12 cellular contexts compared by ENCODE assay signal in genomic region chr7:100044719-100045118, GRCh38. TPM values are rescaled to one million over a fixed set of nuclear protein-coding genes. Genes with fewer than 3 reads are reported as not detected.
DNase-seq lines count a peak whose midpoint lies in the region; ATAC-seq and TF ChIP-seq lines count a peak whose summit lies in the region.
"Had no signal": no experiment of that assay in that cellular context is flagged by ENCODE, and none has a peak within 500 bp of the region (broad histone marks: within the 10 kb centered on the region; RNA-seq: fewer than 3 reads in every experiment).

No MANE protein-coding gene starts in this region.

- H3F3A ChIP-seq in OCI-LY1 (ENCODE audit: insufficient read depth, low read length) = 0 out of 2 replicates have a peak, but pooled peaks cover 1% of the 10 kb centered on the region

- H3K9me3 ChIP-seq in breast epithelium = no peaks in the 10 kb centered on the region
- peaks cover 5% of the 10 kb centered on the region; the same call in 1 of the 2 replicates for H3K9me3 ChIP-seq in OCI-LY1 (ENCODE audit: low read length)
- no peaks in the 10 kb centered on the region for H3K9me3 ChIP-seq in vagina
- no peaks in the 10 kb centered on the region for H3K9me3 ChIP-seq in MG63
- H3K9me3 ChIP-seq: right atrium auricular region had no signal

- DNase-seq in MCF 10A (ENCODE audit: unreplicated experiment) = peak; percentile 54
- DNase-seq in breast epithelium (ENCODE audit: low spot score in 2 of 2) = no peak
- DNase-seq in erythroblast (lab: John Stamatoyannopoulos, UW) = peak; percentile 9 to 14
- peak; percentile 52 for DNase-seq in ureter (ENCODE audit: low spot score)
- DNase-seq in vagina (ENCODE audit: extremely low spot score in 2 of 2) = no peak
- no peak for DNase-seq in omental fat pad (ENCODE audit: low spot score)
- DNase-seq in MG63 = no peak
- DNase-seq: activated CD4-positive, alpha-beta T cell treated with anti-CD3 and anti-CD28 coated beads for 48 hours; CD8-positive, alpha-beta T cell; NCI-H510A treated with DMSO at 0.1 percent for 48 hours had no signal

- H3K79me2 ChIP-seq in OCI-LY1 (ENCODE audit: insufficient read depth, low read length) = no peaks in the 10 kb centered on the region

- CTCF ChIA-PET in MCF 10A (lab: Yijun Ruan, JAX) = interaction anchor here (0.7 to 1.2 kb wide), 2 partner anchors 12 to 42 kb away, joined by 3 to 5 read pairs; no protein-coding TSS in a partner anchor

- no peak overlapping the region for H3K4me3 Mint-ChIP-seq in MCF 10A (ENCODE audit: unreplicated experiment)
- H3K4me3 Mint-ChIP-seq: CD8-positive, alpha-beta T cell had no signal

- H3K9ac ChIP-seq in OCI-LY1 (ENCODE audit: low read length) = no peak overlapping the region

- TF ChIP-seq POLR2A in breast epithelium (IDR thresholded peaks at IDR 0.05) (no peak), erythroblast (IDR thresholded peaks at IDR 0.05; ENCODE audit: low read length) (no peak), vagina (IDR thresholded peaks at IDR 0.05) (no peak)

- peaks cover 5% of the 10 kb centered on the region for H3K4me1 Mint-ChIP-seq in MCF 10A (ENCODE audit: insufficient read depth, unreplicated experiment)

- no TSS peak for BruUV-seq in MCF 10A (replicated peaks; lab: Mats Ljungman, UMichigan)

- H3K9me3 Mint-ChIP-seq in MCF 10A (ENCODE audit: unreplicated experiment) = no peaks in the 10 kb centered on the region
- H3K9me3 Mint-ChIP-seq: CD8-positive, alpha-beta T cell had no signal

- H3K27me3 ChIP-seq in breast epithelium (no peaks in the 10 kb centered on the region), OCI-LY1 (ENCODE audit: insufficient read depth, low read length) (no peaks in the 10 kb centered on the region), vagina (no peaks in the 10 kb centered on the region), MG63 (no peaks in the 10 kb centered on the region)
- H3K27me3 ChIP-seq: right atrium auricular region had no signal

- no peak overlapping the region for H2AFZ ChIP-seq in OCI-LY1 (ENCODE audit: low read length)

- H3K27me3 Mint-ChIP-seq in MCF 10A (ENCODE audit: insufficient read depth, unreplicated experiment) = no peaks in the 10 kb centered on the region

- H3K27ac ChIP-seq in breast epithelium (no peak overlapping the region), OCI-LY1 (ENCODE audit: low read depth, low read length, poor library complexity, severe bottlenecking) (no peak overlapping the region), vagina (no peak overlapping the region)
- H3K27ac ChIP-seq: right atrium auricular region had no signal

- POLR2A ChIA-PET in MCF 10A (lab: Yijun Ruan, JAX) = interaction anchor here (0.6 to 1.1 kb wide), 4 partner anchors 9 to 73 kb away, joined by 3 to 5 read pairs (median 4); partner anchors contain the start of gene ZKSCAN1

- H3K4me3 ChIP-seq in breast epithelium (no peak overlapping the region), OCI-LY1 (ENCODE audit: low read depth, low read length, poor library complexity, severe bottlenecking) (peak overlapping the region; percentile 24), vagina (no peak overlapping the region), MG63 (no peak overlapping the region)
- H3K4me3 ChIP-seq: right atrium auricular region had no signal

- intact Hi-C loops in MCF 10A (cut with micrococcal nuclease) (no loop called here), breast epithelium (cut with DNase I; ENCODE audit: low total_unique reads) (no loop called here), vagina (cut with DNase I) (no loop called here)

- no peak for TF ChIP-seq CTCF in MCF 10A (IDR thresholded peaks at IDR 0.05; ENCODE audit: unreplicated experiment)
- peak in 1 of 3 donors; percentile 27 for TF ChIP-seq CTCF in breast epithelium (IDR thresholded peaks at IDR 0.05)
- TF ChIP-seq CTCF in OCI-LY1 (IDR thresholded peaks at IDR 0.05; ENCODE audit: low read length) = peak; percentile 50
- TF ChIP-seq CTCF in vagina (IDR thresholded peaks at IDR 0.05) = no peak
- TF ChIP-seq CTCF in omental fat pad (IDR thresholded peaks at IDR 0.05) = no peak

- no peaks in the 10 kb centered on the region for H3K4me1 ChIP-seq in breast epithelium
- peaks cover 17% of the 10 kb centered on the region for H3K4me1 ChIP-seq in OCI-LY1 (ENCODE audit: insufficient read depth, low read length, severe bottlenecking)
- H3K4me1 ChIP-seq in vagina = peaks cover 15% of the 10 kb centered on the region
- H3K4me1 ChIP-seq: right atrium auricular region had no signal

- no peaks in the 10 kb centered on the region for H3K36me3 ChIP-seq in breast epithelium
- no peaks in the 10 kb centered on the region for H3K36me3 ChIP-seq in OCI-LY1 (ENCODE audit: insufficient read depth, low read length)
- no peaks in the 10 kb centered on the region for H3K36me3 ChIP-seq in vagina
- no peaks in the 10 kb centered on the region for H3K36me3 ChIP-seq in MG63
- H3K36me3 ChIP-seq: right atrium auricular region had no signal

- H3K4me2 ChIP-seq in OCI-LY1 (ENCODE audit: low read length) = peak overlapping the region; percentile 22

- no peak for ATAC-seq in omental fat pad (ENCODE audit: low FRiP score)
- ATAC-seq: CD8-positive, alpha-beta T cell had no signal

- no peaks in the 10 kb centered on the region for H3K36me3 Mint-ChIP-seq in MCF 10A (ENCODE audit: insufficient read depth, unreplicated experiment)

- H3K9me2 ChIP-seq in OCI-LY1 (ENCODE audit: low read depth, low read length) = no peaks in the 10 kb centered on the region

- H3K27ac Mint-ChIP-seq in MCF 10A (ENCODE audit: low read depth, unreplicated experiment) = no peak overlapping the region
- H3K27ac Mint-ChIP-seq: CD8-positive, alpha-beta T cell had no signal

- no peaks in the 10 kb centered on the region for H4K20me1 ChIP-seq in OCI-LY1 (ENCODE audit: insufficient read depth, low read length)

RNA-seq across cellular contexts. Expression of gene ZSCAN21, which starts 4.9 kb away (rescaled TPM):
- total RNA-seq in MCF 10A (2022) (13.8 and 14.7 TPM in 2 replicates), breast epithelium (10 to 100 TPM; 12.8 to 21.8 (median 13.0) TPM), ureter (13.3 TPM), vagina (19.9 TPM), omental fat pad (10 to 100 TPM; 11.4 to 14.7 (median 12.4) TPM)
- total RNA-seq in MG63 (2014; rRNA removed; shearing (Covaris generic); ENCODE audit: low replicate concordance) = 3.6 and 6.3 TPM in 2 replicates

RNA-seq across cellular contexts. Expression of gene ZKSCAN1, which starts 29.3 kb away (rescaled TPM):
- total RNA-seq in MCF 10A (2022) = 80.2 and 86.2 TPM in 2 replicates
- 10 to 100 TPM; 30.6 to 65.1 (median 52.4) TPM for total RNA-seq in breast epithelium
- total RNA-seq in ureter = 105 TPM
- 36.6 TPM for total RNA-seq in vagina
- 10 to 100 TPM; 21.5 to 34.5 (median 28.0) TPM for total RNA-seq in omental fat pad
- 8.6 and 14.5 TPM in 2 replicates for total RNA-seq in MG63 (2014; rRNA removed; shearing (Covaris generic); ENCODE audit: low replicate concordance)

RNA-seq across cellular contexts. Expression of gene ZNF3, which starts 36.8 kb away (rescaled TPM):
- total RNA-seq in MCF 10A (2022) (23.7 and 24.8 TPM in 2 replicates), breast epithelium (10 to 100 TPM; 19.4 to 43.6 (median 31.5) TPM), ureter (41.3 TPM), vagina (16.7 TPM), omental fat pad (10 to 100 TPM; 14.5 to 25.4 (median 17.9) TPM)
- total RNA-seq in MG63 (2014; rRNA removed; shearing (Covaris generic); ENCODE audit: low replicate concordance) = 11.0 and 39.4 TPM in 2 replicates

RNA-seq across cellular contexts. Expression of gene COPS6, which starts 44.0 kb away (rescaled TPM):
- total RNA-seq in MCF 10A (2022) (85.2 and 103 TPM in 2 replicates), breast epithelium (10 to 100 TPM; 40.8 to 73.4 (median 49.6) TPM), ureter (121 TPM), vagina (59.9 TPM), omental fat pad (10 to 100 TPM; 41.6 to 69.0 (median 50.0) TPM)
- 58.3 and 78.2 TPM in 2 replicates for total RNA-seq in MG63 (2014; rRNA removed; shearing (Covaris generic); ENCODE audit: low replicate concordance)

RNA-seq across cellular contexts. Expression of gene MCM7, which starts 56.5 kb away (rescaled TPM):
- total RNA-seq in MCF 10A (2022) (38.5 and 67.8 TPM in 2 replicates), breast epithelium (10 to 100 TPM; 46.9 to 51.7 (median 50.1) TPM), ureter (52.4 TPM), vagina (35.1 TPM), omental fat pad (10 to 100 TPM; 17.6 to 42.7 (median 28.7) TPM)
- total RNA-seq in MG63 (2014; rRNA removed; shearing (Covaris generic); ENCODE audit: low replicate concordance) = 121 and 191 TPM in 2 replicates

Comparison
In these comparisons a context has a peak if more than half of its experiments do, and no peak if none do; other contexts are left out.
1. DNase-seq: peak in MCF 10A (single experiment), erythroblast (2 of 2) and ureter (single experiment); none in breast epithelium (0 of 2), vagina (0 of 2), omental fat pad (single experiment) and MG63 (single experiment).